In the genomic region with DNA sequence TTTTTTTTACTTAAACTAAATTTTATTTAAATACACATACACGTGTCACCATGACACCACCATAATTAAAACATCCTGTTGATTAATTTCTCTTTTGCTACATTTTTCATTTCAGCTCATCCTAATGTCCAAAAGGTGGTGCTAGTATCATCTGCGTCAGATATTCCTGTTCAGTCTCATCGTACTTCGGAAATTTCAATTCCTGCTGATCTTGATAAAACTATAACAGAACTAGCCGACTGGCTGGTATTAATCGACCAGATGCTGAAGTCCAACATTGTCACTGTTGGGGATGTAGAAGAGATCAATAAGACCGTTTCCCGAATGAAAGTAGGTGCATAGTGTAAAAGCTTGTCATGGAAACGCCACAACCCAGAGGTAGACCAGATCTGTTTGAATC, we compare ENCODE assay signal across 29 cellular contexts.
DNase-seq lines count a peak whose midpoint lies in the region; ATAC-seq and TF ChIP-seq lines count a peak whose summit lies in the region.
"Had no signal": no experiment of that assay in that cellular context is flagged by ENCODE, and none has a peak within 500 bp of the region (broad histone marks: within the 10 kb centered on the region; RNA-seq: fewer than 3 reads in every experiment).

No MANE protein-coding gene starts in this region.

- TF ChIP-seq CTCF in osteocyte (IDR thresholded peaks at IDR 0.05) = peak; percentile 24

- no peak overlapping the region for H3K4me3 Mint-ChIP-seq in osteocyte (ENCODE audit: unreplicated experiment)
- H3K4me3 Mint-ChIP-seq: activated CD4-positive, alpha-beta memory T cell treated with anti-CD3 and anti-CD28 coated beads, Interleukin-2, amount 10 ng/mL, durations not matched to agents 7 days and 5 days; activated naive CD8-positive, alpha-beta T cell treated with anti-CD3 and anti-CD28 coated beads, Interleukin-2, amount 10 ng/mL, durations not matched to agents 7 days and 5 days; central memory CD8-positive, alpha-beta T cell; H9; naive B cell had no signal

- peaks cover 40% of the 10 kb centered on the region for H3K36me3 Mint-ChIP-seq in osteocyte (ENCODE audit: unreplicated experiment)

- DNase-seq in NCI-H2171 treated with DMSO at 0.1 percent for 48 hours (lab: John Stamatoyannopoulos, UW) = peak; percentile 20
- no peak for DNase-seq in NCI-H2171 (lab: John Stamatoyannopoulos, UW)
- peak; percentile 11 for DNase-seq in NCI-H524 treated with DMSO at 0.1 percent for 48 hours (lab: John Stamatoyannopoulos, UW)
- peak; percentile 15 for DNase-seq in inferior parietal cortex (ENCODE audit: extremely low spot score)
- no peak for DNase-seq in osteocyte (ENCODE audit: extremely low spot score, unreplicated experiment)
- no peak for DNase-seq in COLO829 (ENCODE audit: low spot score)
- DNase-seq in NCI-H2029 (lab: John Stamatoyannopoulos, UW) = no peak
- DNase-seq: activated CD4-positive, alpha-beta memory T cell treated with anti-CD3 and anti-CD28 coated beads, Interleukin-2, amount 10 ng/mL, durations not matched to agents 7 days and 5 days; activated effector memory CD4-positive, alpha-beta T cell treated with Interleukin-2 at 50 U/mL for 16 hours; activated naive CD8-positive, alpha-beta T cell treated with anti-CD3 and anti-CD28 coated beads, Interleukin-2, amount 10 ng/mL, durations not matched to agents 7 days and 5 days; activated T-cell treated with anti-CD3 and anti-CD28 coated beads for 4 hours; Caco-2; DMS79 treated with DMSO at 0.1 percent for 48 hours; dorsolateral prefrontal cortex; H9; heart left ventricle; mesendoderm; naive B cell; NCI-H1048; NCI-H2029 treated with DMSO at 0.1 percent for 48 hours; NCI-H510A treated with DMSO at 0.1 percent for 48 hours; OCI-M1; retina; SHP77; stimulated activated CD4-positive, alpha-beta T cell treated with anti-CD3 and anti-CD28 coated beads, Interleukin-2, amount 100 ng/mL, for 24 hours; upper lobe of right lung had no signal

- H3K27me3 Mint-ChIP-seq in osteocyte (ENCODE audit: unreplicated experiment) = no peaks in the 10 kb centered on the region
- H3K27me3 Mint-ChIP-seq: activated CD4-positive, alpha-beta memory T cell treated with anti-CD3 and anti-CD28 coated beads, Interleukin-2, amount 10 ng/mL, durations not matched to agents 7 days and 5 days; activated naive CD8-positive, alpha-beta T cell treated with anti-CD3 and anti-CD28 coated beads, Interleukin-2, amount 10 ng/mL, durations not matched to agents 7 days and 5 days; central memory CD8-positive, alpha-beta T cell; naive B cell had no signal

- H3K9me3 Mint-ChIP-seq in osteocyte (ENCODE audit: unreplicated experiment) = peaks cover 4% of the 10 kb centered on the region
- H3K9me3 Mint-ChIP-seq: activated naive CD8-positive, alpha-beta T cell treated with anti-CD3 and anti-CD28 coated beads, Interleukin-2, amount 10 ng/mL, durations not matched to agents 7 days and 5 days; central memory CD8-positive, alpha-beta T cell; H9 had no signal

- no peak for ATAC-seq in GM19452 (IDR thresholded peaks at IDR 0.05; ENCODE audit: unreplicated experiment)
- ATAC-seq: A549, heart left ventricle, upper lobe of right lung had no signal

- no peaks in the 10 kb centered on the region for H3K4me1 Mint-ChIP-seq in osteocyte (ENCODE audit: unreplicated experiment)
- H3K4me1 Mint-ChIP-seq: activated naive CD8-positive, alpha-beta T cell treated with anti-CD3 and anti-CD28 coated beads, Interleukin-2, amount 10 ng/mL, durations not matched to agents 7 days and 5 days; naive B cell had no signal

- no peak overlapping the region for H3K27ac Mint-ChIP-seq in osteocyte (ENCODE audit: unreplicated experiment)
- H3K27ac Mint-ChIP-seq: activated CD4-positive, alpha-beta memory T cell treated with anti-CD3 and anti-CD28 coated beads, Interleukin-2, amount 10 ng/mL, durations not matched to agents 7 days and 5 days; activated naive CD8-positive, alpha-beta T cell treated with anti-CD3 and anti-CD28 coated beads, Interleukin-2, amount 10 ng/mL, durations not matched to agents 7 days and 5 days; H9 had no signal

Comparison
In these comparisons a context has a peak if more than half of its experiments do, and no peak if none do; other contexts are left out.
1. DNase-seq: peak in NCI-H2171 treated with DMSO at 0.1 percent for 48 hours (single experiment), NCI-H524 treated with DMSO at 0.1 percent for 48 hours (single experiment) and inferior parietal cortex (single experiment); none in NCI-H2171 (single experiment), osteocyte (single experiment), COLO829 (single experiment) and NCI-H2029 (single experiment).